8 cellular contexts compared by ENCODE assay signal in the genomic region with DNA sequence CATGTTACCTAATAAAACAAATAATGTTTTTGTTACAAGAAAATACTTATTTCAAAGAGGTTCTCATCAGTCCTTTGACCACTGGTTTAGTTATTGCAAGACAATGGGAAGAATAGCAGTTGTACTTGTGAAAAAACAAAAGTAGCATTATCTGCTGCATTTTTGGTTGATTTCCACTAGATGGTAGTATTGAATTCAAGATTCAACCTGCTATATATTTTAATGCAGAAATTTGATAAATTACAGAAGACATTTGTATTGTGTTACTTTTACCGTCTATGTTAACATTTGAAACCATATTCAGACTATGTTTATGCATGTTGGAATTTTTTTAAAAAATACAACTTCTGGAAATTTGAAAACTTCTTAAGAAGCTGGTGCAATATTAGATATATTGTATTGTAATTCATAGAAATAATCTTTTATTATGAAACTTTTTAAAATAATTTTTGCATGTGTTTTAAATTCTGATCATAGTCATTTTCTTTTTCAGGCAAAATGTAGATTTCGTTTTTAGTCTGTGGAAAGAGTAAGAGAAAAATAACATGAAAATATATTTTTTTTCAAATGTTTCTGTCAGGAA. TPM values are rescaled to one million over a fixed set of nuclear protein-coding genes. Genes with fewer than 3 reads are reported as not detected.
DNase-seq lines count a peak whose midpoint lies in the region; ATAC-seq and TF ChIP-seq lines count a peak whose summit lies in the region.

No MANE protein-coding gene starts in this region.

- no peak overlapping the region for H3K9ac ChIP-seq in mesenchymal stem cell (ENCODE audit: low read length)

- H4K8ac ChIP-seq in mesenchymal stem cell (ENCODE audit: low read length) = no peak overlapping the region

- H3K9me3 ChIP-seq in mesenchymal stem cell (ENCODE audit: control insufficient read depth, low read length) = no peaks in the 10 kb centered on the region
- no peaks in the 10 kb centered on the region for H3K9me3 ChIP-seq in testis

- H3K14ac ChIP-seq in mesenchymal stem cell (ENCODE audit: low read length in 2 of 2) = no peak overlapping the region

- no peak overlapping the region for H2BK12ac ChIP-seq in mesenchymal stem cell (ENCODE audit: low read length in 2 of 2)

- H3K27me3 ChIP-seq in mesenchymal stem cell (ENCODE audit: control insufficient read depth in 1 of 2, insufficient read depth in 1 of 2, low read length in 2 of 2) (no peaks in the 10 kb centered on the region), testis (no peaks in the 10 kb centered on the region)

- H2AFZ ChIP-seq in mesenchymal stem cell (ENCODE audit: low read depth, low read length) = no peak overlapping the region

- no peak overlapping the region for H2BK15ac ChIP-seq in mesenchymal stem cell (ENCODE audit: low read depth, poor library complexity, severe bottlenecking)

- no peak overlapping the region for H3K23ac ChIP-seq in mesenchymal stem cell (ENCODE audit: low read length in 2 of 2)

- no peak overlapping the region for H2AK5ac ChIP-seq in mesenchymal stem cell (ENCODE audit: low read length, severe bottlenecking)

- intact Hi-C loops in testis (cut with DNase I; ENCODE audit: low total_unique reads) = no loop called here

- H3K4me2 ChIP-seq in mesenchymal stem cell (ENCODE audit: low read length, poor library complexity, severe bottlenecking) = no peak overlapping the region

- no peak overlapping the region for H3K4ac ChIP-seq in mesenchymal stem cell (ENCODE audit: low read depth in 1 of 2, low read length in 2 of 2)

- no peaks in the 10 kb centered on the region for H3K36me3 ChIP-seq in mesenchymal stem cell (ENCODE audit: control insufficient read depth in 1 of 2, insufficient read depth in 2 of 2, low read depth in 1 of 2, low read length in 2 of 2)
- H3K36me3 ChIP-seq in testis (ENCODE audit: low read depth, missing control alignments) = no peaks in the 10 kb centered on the region

- H3K4me1 ChIP-seq in mesenchymal stem cell (ENCODE audit: control insufficient read depth, insufficient read depth, low read depth, low read length) = no peaks in the 10 kb centered on the region
- H3K4me1 ChIP-seq in testis = no peaks in the 10 kb centered on the region

- H2BK120ac ChIP-seq in mesenchymal stem cell (ENCODE audit: low read depth, low read length) = no peak overlapping the region

- DNase-seq in DMS114 treated with DMSO at 0.1 percent for 48 hours (lab: John Stamatoyannopoulos, UW; ENCODE audit: unreplicated experiment) (peak; percentile 19), HT-29 (ENCODE audit: low spot score) (peak; percentile 41), amniotic epithelial cell (ENCODE audit: low read depth) (peak; percentile 28), mesenchymal stem cell (peak; percentile 33), testis (no peak)
- DNase-seq in activated T-cell treated with anti-CD3 and anti-CD28 coated beads, Interleukin-2, amount 50 U/mL, for 1 hour = no peak
- DNase-seq in activated CD4-positive, alpha-beta T cell treated with anti-CD3 and anti-CD28 coated beads, Interleukin-2, amount 50 U/mL, for 48 hours = no peak

- TF ChIP-seq POLR2A in testis (IDR thresholded peaks at IDR 0.05) = no peak

- no peak overlapping the region for H3K4me3 ChIP-seq in mesenchymal stem cell (ENCODE audit: insufficient read depth in 1 of 2, low read depth in 1 of 2, low read length in 2 of 2)
- H3K4me3 ChIP-seq in testis = no peak overlapping the region

- TF ChIP-seq CTCF in testis (IDR thresholded peaks at IDR 0.05) = peak in 1 of 3 experiments; percentile 43

- ATAC-seq in HG03521 (IDR thresholded peaks at IDR 0.05; ENCODE audit: unreplicated experiment) = no peak

- H3K27ac ChIP-seq in mesenchymal stem cell (ENCODE audit: low read length, poor library complexity, severe bottlenecking) = no peak overlapping the region
- H3K27ac ChIP-seq in testis = no peak overlapping the region

- no peak overlapping the region for H2BK5ac ChIP-seq in mesenchymal stem cell (ENCODE audit: low read depth, low read length, poor library complexity, severe bottlenecking)

- WGBS in mesenchymal stem cell = no CpG with 5 or more reads among the region's 2 CpGs
- 26 to 41% methylated on average over 2 of the region's 2 CpGs for WGBS in testis, 2 donors

- H3K79me1 ChIP-seq in mesenchymal stem cell (replicated peaks; ENCODE audit: low read length, poor library complexity, severe bottlenecking) = no peaks in the 10 kb centered on the region

- H4K91ac ChIP-seq in mesenchymal stem cell (ENCODE audit: low read length) = no peak overlapping the region

- no peak overlapping the region for H3K18ac ChIP-seq in mesenchymal stem cell (ENCODE audit: low read depth in 1 of 2, low read length in 2 of 2)

RNA-seq across cellular contexts. Expression of a gene that starts 56.4 kb away (rescaled TPM):
- total RNA-seq in HT-29 (2014; rRNA removed; shearing (Covaris generic)) = 39.6 and 46.5 TPM in 2 replicates
- 77.8 TPM for polyA plus RNA-seq in mesenchymal stem cell (2013, experiment 1 of 2)
- polyA plus RNA-seq in mesenchymal stem cell (2013, experiment 2 of 2) = 81.6 TPM
- 10 to 100 TPM; 26.6 to 30.2 TPM for total RNA-seq in testis
- 29.2 TPM for polyA plus RNA-seq in testis (ENCODE audit: insufficient read depth, low read depth, low replicate concordance)

Comparison
In these comparisons a context has a peak if more than half of its experiments do, and no peak if none do; other contexts are left out.
1. DNase-seq: peak in DMS114 treated with DMSO at 0.1 percent for 48 hours (single experiment), HT-29 (single experiment), amniotic epithelial cell (single experiment) and mesenchymal stem cell (single experiment); none in activated T-cell treated with anti-CD3 and anti-CD28 coated beads, Interleukin-2, amount 50 U/mL, for 1 hour (single experiment), testis (single experiment) and activated CD4-positive, alpha-beta T cell treated with anti-CD3 and anti-CD28 coated beads, Interleukin-2, amount 50 U/mL, for 48 hours (0 of 2).